1 cellular context compared by ENCODE assay signal in the genomic region with DNA sequence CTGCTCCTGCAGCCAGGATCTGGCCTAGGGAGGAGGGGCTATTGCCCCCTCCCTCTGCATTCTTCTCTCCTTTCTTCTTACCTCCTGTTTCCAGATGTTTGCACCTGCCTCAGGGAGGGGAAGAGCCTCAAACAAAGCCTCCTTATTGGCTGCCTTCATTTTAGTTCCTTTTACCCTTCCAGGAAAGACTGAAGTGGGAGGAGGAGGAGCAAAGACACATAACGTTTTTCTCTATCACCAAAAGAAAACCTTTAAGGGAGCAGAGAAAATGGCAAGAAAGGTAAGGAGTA.
TF ChIP-seq lines count a peak whose summit lies in the region.

No MANE protein-coding gene starts in this region.

TF ChIP-seq in GM23338, 12 proteins besides CTCF, POLR2A, EP300 and RAD21 (continued from another document):
- TF ChIP-seq, protein P1, sequence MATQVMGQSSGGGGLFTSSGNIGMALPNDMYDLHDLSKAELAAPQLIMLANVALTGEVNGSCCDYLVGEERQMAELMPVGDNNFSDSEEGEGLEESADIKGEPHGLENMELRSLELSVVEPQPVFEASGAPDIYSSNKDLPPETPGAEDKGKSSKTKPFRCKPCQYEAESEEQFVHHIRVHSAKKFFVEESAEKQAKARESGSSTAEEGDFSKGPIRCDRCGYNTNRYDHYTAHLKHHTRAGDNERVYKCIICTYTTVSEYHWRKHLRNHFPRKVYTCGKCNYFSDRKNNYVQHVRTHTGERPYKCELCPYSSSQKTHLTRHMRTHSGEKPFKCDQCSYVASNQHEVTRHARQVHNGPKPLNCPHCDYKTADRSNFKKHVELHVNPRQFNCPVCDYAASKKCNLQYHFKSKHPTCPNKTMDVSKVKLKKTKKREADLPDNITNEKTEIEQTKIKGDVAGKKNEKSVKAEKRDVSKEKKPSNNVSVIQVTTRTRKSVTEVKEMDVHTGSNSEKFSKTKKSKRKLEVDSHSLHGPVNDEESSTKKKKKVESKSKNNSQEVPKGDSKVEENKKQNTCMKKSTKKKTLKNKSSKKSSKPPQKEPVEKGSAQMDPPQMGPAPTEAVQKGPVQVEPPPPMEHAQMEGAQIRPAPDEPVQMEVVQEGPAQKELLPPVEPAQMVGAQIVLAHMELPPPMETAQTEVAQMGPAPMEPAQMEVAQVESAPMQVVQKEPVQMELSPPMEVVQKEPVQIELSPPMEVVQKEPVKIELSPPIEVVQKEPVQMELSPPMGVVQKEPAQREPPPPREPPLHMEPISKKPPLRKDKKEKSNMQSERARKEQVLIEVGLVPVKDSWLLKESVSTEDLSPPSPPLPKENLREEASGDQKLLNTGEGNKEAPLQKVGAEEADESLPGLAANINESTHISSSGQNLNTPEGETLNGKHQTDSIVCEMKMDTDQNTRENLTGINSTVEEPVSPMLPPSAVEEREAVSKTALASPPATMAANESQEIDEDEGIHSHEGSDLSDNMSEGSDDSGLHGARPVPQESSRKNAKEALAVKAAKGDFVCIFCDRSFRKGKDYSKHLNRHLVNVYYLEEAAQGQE (IDR thresholded peaks at IDR 0.05; ENCODE audit: unreplicated experiment) = no peak
- no peak for TF ChIP-seq EZH2 (IDR thresholded peaks at IDR 0.05; ENCODE audit: low read depth, unreplicated experiment)
- no peak for TF ChIP-seq ZNF331 (CRISPR knock-in tag; IDR thresholded peaks at IDR 0.05; ENCODE audit: low read depth)
- TF ChIP-seq STAT1 (IDR thresholded peaks at IDR 0.05; ENCODE audit: unreplicated experiment) = no peak
- TF ChIP-seq, protein P2, sequence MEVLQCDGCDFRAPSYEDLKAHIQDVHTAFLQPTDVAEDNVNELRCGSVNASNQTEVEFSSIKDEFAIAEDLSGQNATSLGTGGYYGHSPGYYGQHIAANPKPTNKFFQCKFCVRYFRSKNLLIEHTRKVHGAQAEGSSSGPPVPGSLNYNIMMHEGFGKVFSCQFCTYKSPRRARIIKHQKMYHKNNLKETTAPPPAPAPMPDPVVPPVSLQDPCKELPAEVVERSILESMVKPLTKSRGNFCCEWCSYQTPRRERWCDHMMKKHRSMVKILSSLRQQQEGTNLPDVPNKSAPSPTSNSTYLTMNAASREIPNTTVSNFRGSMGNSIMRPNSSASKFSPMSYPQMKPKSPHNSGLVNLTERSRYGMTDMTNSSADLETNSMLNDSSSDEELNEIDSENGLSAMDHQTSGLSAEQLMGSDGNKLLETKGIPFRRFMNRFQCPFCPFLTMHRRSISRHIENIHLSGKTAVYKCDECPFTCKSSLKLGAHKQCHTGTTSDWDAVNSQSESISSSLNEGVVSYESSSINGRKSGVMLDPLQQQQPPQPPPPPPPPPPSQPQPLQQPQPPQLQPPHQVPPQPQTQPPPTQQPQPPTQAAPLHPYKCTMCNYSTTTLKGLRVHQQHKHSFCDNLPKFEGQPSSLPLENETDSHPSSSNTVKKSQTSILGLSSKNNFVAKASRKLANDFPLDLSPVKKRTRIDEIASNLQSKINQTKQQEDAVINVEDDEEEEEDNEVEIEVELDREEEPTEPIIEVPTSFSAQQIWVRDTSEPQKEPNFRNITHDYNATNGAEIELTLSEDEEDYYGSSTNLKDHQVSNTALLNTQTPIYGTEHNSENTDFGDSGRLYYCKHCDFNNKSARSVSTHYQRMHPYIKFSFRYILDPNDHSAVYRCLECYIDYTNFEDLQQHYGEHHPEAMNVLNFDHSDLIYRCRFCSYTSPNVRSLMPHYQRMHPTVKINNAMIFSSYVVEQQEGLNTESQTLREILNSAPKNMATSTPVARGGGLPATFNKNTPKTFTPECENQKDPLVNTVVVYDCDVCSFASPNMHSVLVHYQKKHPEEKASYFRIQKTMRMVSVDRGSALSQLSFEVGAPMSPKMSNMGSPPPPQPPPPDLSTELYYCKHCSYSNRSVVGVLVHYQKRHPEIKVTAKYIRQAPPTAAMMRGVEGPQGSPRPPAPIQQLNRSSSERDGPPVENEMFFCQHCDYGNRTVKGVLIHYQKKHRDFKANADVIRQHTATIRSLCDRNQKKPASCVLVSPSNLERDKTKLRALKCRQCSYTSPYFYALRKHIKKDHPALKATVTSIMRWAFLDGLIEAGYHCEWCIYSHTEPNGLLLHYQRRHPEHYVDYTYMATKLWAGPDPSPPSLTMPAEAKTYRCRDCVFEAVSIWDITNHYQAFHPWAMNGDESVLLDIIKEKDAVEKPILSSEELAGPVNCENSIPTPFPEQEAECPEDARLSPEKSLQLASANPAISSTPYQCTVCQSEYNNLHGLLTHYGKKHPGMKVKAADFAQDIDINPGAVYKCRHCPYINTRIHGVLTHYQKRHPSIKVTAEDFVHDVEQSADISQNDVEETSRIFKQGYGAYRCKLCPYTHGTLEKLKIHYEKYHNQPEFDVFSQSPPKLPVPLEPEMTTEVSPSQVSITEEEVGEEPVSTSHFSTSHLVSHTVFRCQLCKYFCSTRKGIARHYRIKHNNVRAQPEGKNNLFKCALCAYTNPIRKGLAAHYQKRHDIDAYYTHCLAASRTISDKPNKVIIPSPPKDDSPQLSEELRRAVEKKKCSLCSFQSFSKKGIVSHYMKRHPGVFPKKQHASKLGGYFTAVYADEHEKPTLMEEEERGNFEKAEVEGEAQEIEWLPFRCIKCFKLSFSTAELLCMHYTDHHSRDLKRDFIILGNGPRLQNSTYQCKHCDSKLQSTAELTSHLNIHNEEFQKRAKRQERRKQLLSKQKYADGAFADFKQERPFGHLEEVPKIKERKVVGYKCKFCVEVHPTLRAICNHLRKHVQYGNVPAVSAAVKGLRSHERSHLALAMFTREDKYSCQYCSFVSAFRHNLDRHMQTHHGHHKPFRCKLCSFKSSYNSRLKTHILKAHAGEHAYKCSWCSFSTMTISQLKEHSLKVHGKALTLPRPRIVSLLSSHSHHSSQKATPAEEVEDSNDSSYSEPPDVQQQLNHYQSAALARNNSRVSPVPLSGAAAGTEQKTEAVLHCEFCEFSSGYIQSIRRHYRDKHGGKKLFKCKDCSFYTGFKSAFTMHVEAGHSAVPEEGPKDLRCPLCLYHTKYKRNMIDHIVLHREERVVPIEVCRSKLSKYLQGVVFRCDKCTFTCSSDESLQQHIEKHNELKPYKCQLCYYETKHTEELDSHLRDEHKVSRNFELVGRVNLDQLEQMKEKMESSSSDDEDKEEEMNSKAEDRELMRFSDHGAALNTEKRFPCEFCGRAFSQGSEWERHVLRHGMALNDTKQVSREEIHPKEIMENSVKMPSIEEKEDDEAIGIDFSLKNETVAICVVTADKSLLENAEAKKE (CRISPR knock-in tag; IDR thresholded peaks at IDR 0.05) = no peak
- TF ChIP-seq JUNB (IDR thresholded peaks at IDR 0.05; ENCODE audit: unreplicated experiment) = no peak
- TF ChIP-seq, protein P3, sequence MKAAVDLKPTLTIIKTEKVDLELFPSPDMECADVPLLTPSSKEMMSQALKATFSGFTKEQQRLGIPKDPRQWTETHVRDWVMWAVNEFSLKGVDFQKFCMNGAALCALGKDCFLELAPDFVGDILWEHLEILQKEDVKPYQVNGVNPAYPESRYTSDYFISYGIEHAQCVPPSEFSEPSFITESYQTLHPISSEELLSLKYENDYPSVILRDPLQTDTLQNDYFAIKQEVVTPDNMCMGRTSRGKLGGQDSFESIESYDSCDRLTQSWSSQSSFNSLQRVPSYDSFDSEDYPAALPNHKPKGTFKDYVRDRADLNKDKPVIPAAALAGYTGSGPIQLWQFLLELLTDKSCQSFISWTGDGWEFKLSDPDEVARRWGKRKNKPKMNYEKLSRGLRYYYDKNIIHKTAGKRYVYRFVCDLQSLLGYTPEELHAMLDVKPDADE (IDR thresholded peaks at IDR 0.05) = no peak
